In the genomic region with DNA sequence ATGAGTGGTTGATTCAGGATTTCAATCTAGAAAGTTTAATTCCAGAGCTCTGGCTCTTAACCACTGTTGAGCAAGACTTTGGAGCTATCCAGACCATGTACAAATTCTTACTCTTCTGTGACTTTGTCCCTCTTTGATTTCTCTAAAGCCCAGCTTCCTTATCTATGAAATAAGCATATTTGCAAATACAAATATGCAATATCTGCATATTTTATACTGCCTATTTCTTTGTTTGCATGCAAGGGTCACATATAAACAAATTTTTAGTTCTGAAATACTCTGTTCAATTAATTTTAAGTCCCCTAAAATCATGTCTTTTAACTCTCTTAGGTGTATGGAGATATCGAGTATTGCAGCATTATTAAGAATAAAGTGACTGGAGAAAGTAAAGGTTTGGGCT, we compare ENCODE assay signal across 9 cellular contexts. TPM values are rescaled to one million over a fixed set of nuclear protein-coding genes. Genes with fewer than 3 reads are reported as not detected.
"Had no signal": no experiment of that assay in that cellular context is flagged by ENCODE, and none has a peak within 500 bp of the region (broad histone marks: within the 10 kb centered on the region; RNA-seq: fewer than 3 reads in every experiment).

No MANE protein-coding gene starts in this region.

- H3K27ac Mint-ChIP-seq: GM23338, H9 had no signal

- H3K9me3 Mint-ChIP-seq: GM23338, H9 had no signal

- H3K4me3 ChIP-seq: GM23338 had no signal

- DNase-seq: H9, HCEC 1CT, KBM-7 had no signal

- FAIRE-seq: H1, H54, HTR-8/SVneo had no signal

- H3K4me3 Mint-ChIP-seq: GM23338, H9 had no signal

- H2AFZ ChIP-seq: GM23338 had no signal

- H3K27ac ChIP-seq: KMS-11 had no signal

- H3K9ac ChIP-seq: KMS-11 had no signal

- ATAC-seq: GM23338 had no signal

- H3K4me2 ChIP-seq: GM23338, KMS-11 had no signal

RNA-seq across cellular contexts. Expression of a gene that starts 45.1 kb away (rescaled TPM):
- total RNA-seq: HT-29 had no signal
